Comparison of ENCODE assay signal across 8 cellular contexts in the genomic region with DNA sequence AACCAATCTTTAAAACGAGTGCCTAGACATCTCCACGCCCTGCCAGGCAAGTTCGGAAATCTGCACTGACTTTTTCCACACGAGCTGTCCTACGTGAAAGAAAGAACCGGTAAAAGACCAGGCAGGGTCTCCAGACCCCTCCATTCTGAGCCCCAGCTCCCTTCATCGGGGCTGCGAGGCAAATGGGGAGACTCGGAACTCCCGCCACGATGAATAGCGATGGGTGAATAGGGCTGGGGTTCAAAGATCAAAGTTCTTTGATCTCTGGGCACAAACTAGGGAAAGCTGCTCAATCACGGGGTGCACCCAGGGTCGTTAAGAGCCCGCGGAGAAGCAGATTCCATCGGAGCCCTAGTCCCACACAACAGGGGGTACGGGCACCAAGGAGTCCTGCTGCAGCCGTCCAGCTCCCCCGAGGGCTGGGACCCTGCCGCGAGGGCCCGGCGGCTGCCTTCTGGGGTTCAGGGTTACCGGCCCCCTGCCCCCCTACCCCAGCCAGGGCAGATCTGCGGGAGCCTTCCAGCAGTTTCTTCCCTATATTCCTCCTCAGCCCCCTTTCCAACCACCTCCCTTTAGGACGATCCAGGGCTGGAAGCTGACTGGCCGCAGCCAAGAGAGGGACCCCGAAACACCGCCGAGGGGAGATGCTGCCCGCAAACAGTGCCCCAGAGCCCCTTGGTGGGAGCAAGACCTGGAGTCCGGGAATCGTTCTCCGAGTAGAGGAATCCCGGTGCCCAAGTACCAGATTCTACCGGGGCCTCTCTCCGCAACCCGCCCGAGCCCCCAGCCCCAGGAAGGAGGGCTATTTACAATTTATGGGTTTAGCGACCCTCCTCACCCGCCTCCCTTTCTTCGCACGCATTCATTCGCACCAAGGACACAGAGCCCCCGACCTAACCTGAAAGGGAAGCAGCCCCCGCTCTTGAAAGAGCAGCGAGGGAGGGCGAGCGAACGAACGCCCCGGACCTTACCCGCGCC.
DNase-seq lines count a peak whose midpoint lies in the region; ATAC-seq and TF ChIP-seq lines count a peak whose summit lies in the region.

No MANE protein-coding gene starts in this region.

- no peak for ATAC-seq in HG03139 (IDR thresholded peaks at IDR 0.05; ENCODE audit: unreplicated experiment)

- 0 out of 2 replicates have a peak overlapping the region, but pooled peaks have one; percentile 26 for H3K27ac ChIP-seq in SK-N-MC

- no peak for DNase-seq in GM06990 (ENCODE audit: extremely low read depth, insufficient read length)
- no peak for DNase-seq in SK-N-MC (ENCODE audit: low read depth, low spot score)
- DNase-seq in fibroblast of mammary gland (ENCODE audit: low read depth): no peak
- peak; percentile 73 for DNase-seq in retina
- DNase-seq in cortex of kidney (lab: John Stamatoyannopoulos, UW): no peak
- DNase-seq in activated CD4-positive, alpha-beta T cell treated with anti-CD3 and anti-CD28 coated beads for 1 hour: no peak
- DNase-seq in NCI-H510A treated with DMSO at 0.1 percent for 48 hours (lab: John Stamatoyannopoulos, UW): no peak

- H3K9me3 ChIP-seq in SK-N-MC (ENCODE audit: low read depth, low read length): no peaks in the 10 kb centered on the region

- H3K36me3 ChIP-seq in GM06990 (ENCODE audit: control insufficient read depth, insufficient read depth, low read length) (no peaks in the 10 kb centered on the region), SK-N-MC (ENCODE audit: insufficient read depth, low read length) (no peaks in the 10 kb centered on the region)

- H3K4me3 ChIP-seq in GM06990 (replicated peaks; ENCODE audit: low read depth, low read length) (peak overlapping the region; percentile 40), SK-N-MC (peak overlapping the region; percentile 81), fibroblast of mammary gland (ENCODE audit: control insufficient read depth, low read depth, low read length) (peak overlapping the region; percentile 57)

- no peaks in the 10 kb centered on the region; the same call in none of the 2 replicates for H3K27me3 ChIP-seq in GM06990 (replicated peaks; ENCODE audit: control insufficient read depth, insufficient read depth, low read length)

- TF ChIP-seq CTCF in GM06990 (IDR thresholded peaks at IDR 0.05; ENCODE audit: insufficient read depth, low read length, poor library complexity, severe bottlenecking): no peak
- TF ChIP-seq CTCF in fibroblast of mammary gland (conservative IDR thresholded peaks at IDR 0.05; ENCODE audit: control insufficient read depth, insufficient read depth, low read depth, low read length): no peak

- peak overlapping the region; percentile 56 for H3K9ac ChIP-seq in SK-N-MC (ENCODE audit: insufficient read length)
